ENCODE assay signal across 9 cellular contexts in the genomic region with DNA sequence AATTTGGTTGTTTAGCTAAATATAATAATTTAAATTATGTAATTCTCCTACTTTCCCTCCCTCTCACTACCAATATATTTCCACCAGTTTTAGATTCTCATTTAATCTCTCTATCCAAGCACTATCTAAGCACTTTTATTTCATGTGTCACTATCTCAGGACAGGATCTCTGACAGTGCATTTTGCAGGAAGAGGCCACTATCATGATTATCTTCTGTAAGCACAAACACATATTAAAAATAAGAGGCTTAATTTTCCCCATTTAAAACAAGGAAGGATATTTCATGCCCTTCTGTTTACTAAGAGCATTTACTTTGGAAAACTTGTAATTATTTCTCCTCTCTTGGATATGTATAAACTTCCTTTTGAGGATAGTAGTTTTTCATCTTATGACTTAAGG.
"Had no signal": no experiment of that assay in that cellular context is flagged by ENCODE, and none has a peak within 500 bp of the region (broad histone marks: within the 10 kb centered on the region; RNA-seq: fewer than 3 reads in every experiment).

No MANE protein-coding gene starts in this region.

- H3K9ac ChIP-seq: GM23248 had no signal

- H3K4me2 ChIP-seq: GM23338 had no signal

- H3K4me3 ChIP-seq: GM23248, GM23338, HAP-1 had no signal

- H3K9me3 ChIP-seq: HAP-1 had no signal

- H3K27ac ChIP-seq: GM23248 had no signal

- H3K36me3 ChIP-seq: HAP-1 had no signal

- ATAC-seq: GM23338, HCT116 had no signal

- H3K4me1 ChIP-seq: HAP-1 had no signal

- H2AFZ ChIP-seq: GM23248, GM23338 had no signal

- DNase-seq: GM23248, GOT3, H7, H9, HCEC 1CT, HFFc6 had no signal
